In genomic region chr6:131846023-131846663, GRCh38 we compare ENCODE assay signal across 1 cellular context.
TF ChIP-seq lines count a peak whose summit lies in the region.

No MANE protein-coding gene starts in this region.

TF ChIP-seq in HepG2, 621 proteins besides CTCF, POLR2A, EP300 and RAD21 (continued from another document and continues in another):
- no peak for TF ChIP-seq ZBTB25 (CRISPR knock-in tag; IDR thresholded peaks at IDR 0.05)
- TF ChIP-seq ZNF792 (CRISPR knock-in tag; IDR thresholded peaks at IDR 0.05), result no peak
- no peak for TF ChIP-seq ZNF546 (CRISPR knock-in tag; conservative IDR thresholded peaks at IDR 0.05)
- no peak for TF ChIP-seq IKZF4 (CRISPR knock-in tag; IDR thresholded peaks at IDR 0.05; ENCODE audit: borderline replicate concordance, low read depth, not compliant biosample characterization)
- no peak for TF ChIP-seq E2F5 (CRISPR knock-in tag; conservative IDR thresholded peaks at IDR 0.05)
- no peak for TF ChIP-seq SP2 (CRISPR knock-in tag; IDR thresholded peaks at IDR 0.05)
- TF ChIP-seq ZSCAN29 (CRISPR knock-in tag; conservative IDR thresholded peaks at IDR 0.05), result no peak
- TF ChIP-seq ZNF451 (CRISPR knock-in tag; IDR thresholded peaks at IDR 0.05), result no peak
- TF ChIP-seq PRDM10 (CRISPR knock-in tag; IDR thresholded peaks at IDR 0.05; ENCODE audit: low read depth), result no peak
- TF ChIP-seq MAFG (CRISPR knock-in tag; IDR thresholded peaks at IDR 0.05), result no peak
- TF ChIP-seq ZNF331 (CRISPR knock-in tag; IDR thresholded peaks at IDR 0.05), result no peak
- peak; percentile 30; the same call in 1 of the 2 replicates for TF ChIP-seq MYPOP (CRISPR knock-in tag; IDR thresholded peaks at IDR 0.05)
- peak; percentile 79; the same call in 1 of the 2 replicates for TF ChIP-seq SSRP1 (CRISPR knock-in tag; IDR thresholded peaks at IDR 0.05)
- no peak for TF ChIP-seq ZSCAN31 (CRISPR knock-in tag; IDR thresholded peaks at IDR 0.05; ENCODE audit: low read depth)
- no peak for TF ChIP-seq CBX1 (IDR thresholded peaks at IDR 0.05; ENCODE audit: low read depth)
- no peak for TF ChIP-seq E2F1 (CRISPR knock-in tag; IDR thresholded peaks at IDR 0.05)
- no peak for TF ChIP-seq ZNF138 (CRISPR knock-in tag; IDR thresholded peaks at IDR 0.05; ENCODE audit: low read depth)
- TF ChIP-seq MTA1 (CRISPR knock-in tag; IDR thresholded peaks at IDR 0.05; ENCODE audit: borderline replicate concordance), result no peak
- TF ChIP-seq RFX5 (IDR thresholded peaks at IDR 0.05; ENCODE audit: low read depth, low read length), result no peak
- TF ChIP-seq ZNF619 (CRISPR knock-in tag; IDR thresholded peaks at IDR 0.05), result no peak
- peak; percentile 80 for TF ChIP-seq PAF1 (CRISPR knock-in tag; IDR thresholded peaks at IDR 0.05)
- TF ChIP-seq ZNF746 (CRISPR knock-in tag; IDR thresholded peaks at IDR 0.05), result no peak
- TF ChIP-seq ZNF512B (CRISPR knock-in tag; IDR thresholded peaks at IDR 0.05; ENCODE audit: borderline replicate concordance), result no peak
- TF ChIP-seq TBX2 (CRISPR knock-in tag; IDR thresholded peaks at IDR 0.05; ENCODE audit: borderline replicate concordance), result no peak
- no peak for TF ChIP-seq CHD2 (IDR thresholded peaks at IDR 0.05; ENCODE audit: low read depth, low read length)
- TF ChIP-seq CENPT (CRISPR knock-in tag; IDR thresholded peaks at IDR 0.05; ENCODE audit: low read depth), result no peak
- TF ChIP-seq PREB (CRISPR knock-in tag; IDR thresholded peaks at IDR 0.05), result no peak
- 0 out of 2 replicates have a peak, but pooled peaks have one; percentile 34 for TF ChIP-seq ZSCAN12 (CRISPR knock-in tag; IDR thresholded peaks at IDR 0.05)
- TF ChIP-seq JARID2 (CRISPR knock-in tag; IDR thresholded peaks at IDR 0.05; ENCODE audit: insufficient replicate concordance), result no peak
- no peak for TF ChIP-seq PAX8 (CRISPR knock-in tag; IDR thresholded peaks at IDR 0.05; ENCODE audit: borderline replicate concordance)
- TF ChIP-seq RFX1 (IDR thresholded peaks at IDR 0.05), result no peak
- TF ChIP-seq PHF21A (CRISPR knock-in tag; IDR thresholded peaks at IDR 0.05), result no peak
- TF ChIP-seq ZNF775 (CRISPR knock-in tag; IDR thresholded peaks at IDR 0.05; ENCODE audit: borderline replicate concordance), result no peak
- no peak for TF ChIP-seq ZNF280D (CRISPR knock-in tag; IDR thresholded peaks at IDR 0.05)
- 0 out of 2 replicates have a peak, but pooled peaks have one; percentile 70 for TF ChIP-seq ZNF740 (CRISPR knock-in tag; IDR thresholded peaks at IDR 0.05)
- TF ChIP-seq NAIF1 (CRISPR knock-in tag; IDR thresholded peaks at IDR 0.05; ENCODE audit: borderline replicate concordance), result 0 out of 2 replicates have a peak, but pooled peaks have one; percentile 48
- no peak for TF ChIP-seq HNF4A (CRISPR knock-in tag; IDR thresholded peaks at IDR 0.05)
- TF ChIP-seq IRF2 (CRISPR knock-in tag; IDR thresholded peaks at IDR 0.05), result no peak
- TF ChIP-seq CBX5 (CRISPR knock-in tag; IDR thresholded peaks at IDR 0.05; ENCODE audit: borderline replicate concordance), result no peak
- no peak for TF ChIP-seq ZNF264 (CRISPR knock-in tag; IDR thresholded peaks at IDR 0.05)
- TF ChIP-seq ZBTB34 (CRISPR knock-in tag; IDR thresholded peaks at IDR 0.05), result no peak
- TF ChIP-seq ZNF234 (CRISPR knock-in tag; conservative IDR thresholded peaks at IDR 0.05), result no peak
- no peak for TF ChIP-seq CERS6 (CRISPR knock-in tag; IDR thresholded peaks at IDR 0.05)
